1 cellular context compared by ENCODE assay signal in genomic region chr9:99266136-99267023, GRCh38.
TF ChIP-seq lines count a peak whose summit lies in the region.

No MANE protein-coding gene starts in this region.

TF ChIP-seq in K562, 482 proteins besides CTCF, POLR2A, EP300 and RAD21 (continued from another document and continues in another):
- TF ChIP-seq SMARCA4 (IDR thresholded peaks at IDR 0.05) (0 out of 2 replicates have a peak, but pooled peaks have one; percentile 14), DACH1 (IDR thresholded peaks at IDR 0.05; ENCODE audit: partially characterized antibody) (no peak), ZNF12 (CRISPR knock-in tag; IDR thresholded peaks at IDR 0.05) (no peak), HDAC2 (IDR thresholded peaks at IDR 0.05) (no peak), ATF1 (CRISPR knock-in tag; IDR thresholded peaks at IDR 0.05) (no peak), ATF1 (tag; IDR thresholded peaks at IDR 0.05) (peak; percentile 34; the same call in 1 of the 2 replicates), NFATC3 (IDR thresholded peaks at IDR 0.05) (no peak), MTA1 (IDR thresholded peaks at IDR 0.05; ENCODE audit: borderline replicate concordance) (no peak), SPI1 (IDR thresholded peaks at IDR 0.05; ENCODE audit: borderline replicate concordance, low read depth, low read length) (no peak), BRF1 (IDR thresholded peaks at IDR 0.05; ENCODE audit: borderline replicate concordance, extremely low read depth, insufficient read length) (no peak), ZNF23 (CRISPR knock-in tag; IDR thresholded peaks at IDR 0.05) (no peak), ZBTB49 (CRISPR knock-in tag; IDR thresholded peaks at IDR 0.05; ENCODE audit: borderline replicate concordance) (no peak), ZNF436 (CRISPR knock-in tag; IDR thresholded peaks at IDR 0.05) (no peak), FOXA1 (IDR thresholded peaks at IDR 0.05; ENCODE audit: borderline replicate concordance) (no peak), ZNF354B (CRISPR knock-in tag; IDR thresholded peaks at IDR 0.05) (no peak), ELF1 (tag; IDR thresholded peaks at IDR 0.05) (no peak), NRF1 (conservative IDR thresholded peaks at IDR 0.05 in 1 of 2, IDR thresholded peaks at IDR 0.05 in 1 of 2) (no peak), CTCFL (IDR thresholded peaks at IDR 0.05; ENCODE audit: borderline replicate concordance, insufficient read depth, low read depth, low read length, poor library complexity, severe bottlenecking) (no peak), NCOA1 (IDR thresholded peaks at IDR 0.05; ENCODE audit: low read depth) (no peak), NFE2L1 (tag; IDR thresholded peaks at IDR 0.05; ENCODE audit: borderline replicate concordance, low read depth) (no peak), PRMT5 (CRISPR knock-in tag; IDR thresholded peaks at IDR 0.05) (no peak), CBX3 (IDR thresholded peaks at IDR 0.05; ENCODE audit: borderline replicate concordance in 1 of 2, low read length in 2 of 2) (0 out of 3 replicates have a peak, but pooled peaks of 1 of the 2 experiments have one; percentile 32), HNRNPUL1 (IDR thresholded peaks at IDR 0.05; ENCODE audit: low read length) (no peak), ZBTB17 (CRISPR knock-in tag; IDR thresholded peaks at IDR 0.05) (no peak), ESRRA (IDR thresholded peaks at IDR 0.05; ENCODE audit: borderline replicate concordance, low read depth) (peak; percentile 92; the same call in 1 of the 2 replicates), RBM39 (optimal IDR thresholded peaks at IDR 0.05; ENCODE audit: low read depth, low read length) (no peak), ZNF57 (CRISPR knock-in tag; IDR thresholded peaks at IDR 0.05) (no peak), CBFA2T2 (conservative IDR thresholded peaks at IDR 0.05) (no peak), NFIX (CRISPR knock-in tag; IDR thresholded peaks at IDR 0.05; ENCODE audit: low read depth) (no peak), SRSF1 (IDR thresholded peaks at IDR 0.05; ENCODE audit: low read depth, low read length) (no peak), MEIS2 (IDR thresholded peaks at IDR 0.05; ENCODE audit: partially characterized antibody) (peak; percentile 6), PHB (CRISPR knock-in tag; IDR thresholded peaks at IDR 0.05) (no peak), MIER1 (IDR thresholded peaks at IDR 0.05; ENCODE audit: low read depth) (no peak), NFYB (IDR thresholded peaks at IDR 0.05; ENCODE audit: extremely low read depth, insufficient read length) (no peak), ETS2 (tag; IDR thresholded peaks at IDR 0.05; ENCODE audit: borderline replicate concordance, poor library complexity, severe bottlenecking) (no peak), ZNF586 (CRISPR knock-in tag; conservative IDR thresholded peaks at IDR 0.05) (no peak), LCOR (CRISPR knock-in tag; IDR thresholded peaks at IDR 0.05) (peak; percentile 61; the same call in 1 of the 2 replicates), KAT8 (IDR thresholded peaks at IDR 0.05; ENCODE audit: low read depth) (no peak), STAG1 (CRISPR knock-in tag; IDR thresholded peaks at IDR 0.05; ENCODE audit: borderline replicate concordance) (peak; percentile 86), KLF10 (CRISPR knock-in tag; IDR thresholded peaks at IDR 0.05) (no peak), ASH1L (IDR thresholded peaks at IDR 0.05; ENCODE audit: borderline replicate concordance, low read depth, partially characterized antibody) (no peak), FIP1L1 (IDR thresholded peaks at IDR 0.05; ENCODE audit: low read depth, low read length, poor library complexity, severe bottlenecking) (no peak), HNRNPLL (IDR thresholded peaks at IDR 0.05; ENCODE audit: low read depth, low read length, poor library complexity, severe bottlenecking) (no peak), TGIF2 (CRISPR knock-in tag; IDR thresholded peaks at IDR 0.05) (no peak), KLF13 (tag; IDR thresholded peaks at IDR 0.05; ENCODE audit: borderline replicate concordance, low read depth) (no peak), RBM25 (IDR thresholded peaks at IDR 0.05; ENCODE audit: low read depth, low read length, severe bottlenecking) (no peak), ZNF165 (CRISPR knock-in tag; IDR thresholded peaks at IDR 0.05; ENCODE audit: borderline replicate concordance) (no peak), PYGO2 (tag; IDR thresholded peaks at IDR 0.05) (no peak), TAF9B (IDR thresholded peaks at IDR 0.05; ENCODE audit: partially characterized antibody) (no peak), ZNF316 (IDR thresholded peaks at IDR 0.05) (no peak), TCF15 (CRISPR knock-in tag; IDR thresholded peaks at IDR 0.05) (no peak), RBBP5 (IDR thresholded peaks at IDR 0.05; ENCODE audit: borderline replicate concordance, insufficient read depth, low read length, poor library complexity, severe bottlenecking) (no peak), RCOR1 (IDR thresholded peaks at IDR 0.05; ENCODE audit: borderline replicate concordance in 1 of 2, low read depth in 2 of 2, low read length in 2 of 2) (peak; percentile 18 to 57; a peak in 1 of 4 replicates)
- TF ChIP-seq, protein P1, sequence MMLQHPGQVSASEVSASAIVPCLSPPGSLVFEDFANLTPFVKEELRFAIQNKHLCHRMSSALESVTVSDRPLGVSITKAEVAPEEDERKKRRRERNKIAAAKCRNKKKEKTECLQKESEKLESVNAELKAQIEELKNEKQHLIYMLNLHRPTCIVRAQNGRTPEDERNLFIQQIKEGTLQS (IDR thresholded peaks at IDR 0.05) = peak; percentile 54
- TF ChIP-seq, protein P1 (CRISPR knock-in tag; conservative IDR thresholded peaks at IDR 0.05) = no peak
- TF ChIP-seq, protein P2, sequence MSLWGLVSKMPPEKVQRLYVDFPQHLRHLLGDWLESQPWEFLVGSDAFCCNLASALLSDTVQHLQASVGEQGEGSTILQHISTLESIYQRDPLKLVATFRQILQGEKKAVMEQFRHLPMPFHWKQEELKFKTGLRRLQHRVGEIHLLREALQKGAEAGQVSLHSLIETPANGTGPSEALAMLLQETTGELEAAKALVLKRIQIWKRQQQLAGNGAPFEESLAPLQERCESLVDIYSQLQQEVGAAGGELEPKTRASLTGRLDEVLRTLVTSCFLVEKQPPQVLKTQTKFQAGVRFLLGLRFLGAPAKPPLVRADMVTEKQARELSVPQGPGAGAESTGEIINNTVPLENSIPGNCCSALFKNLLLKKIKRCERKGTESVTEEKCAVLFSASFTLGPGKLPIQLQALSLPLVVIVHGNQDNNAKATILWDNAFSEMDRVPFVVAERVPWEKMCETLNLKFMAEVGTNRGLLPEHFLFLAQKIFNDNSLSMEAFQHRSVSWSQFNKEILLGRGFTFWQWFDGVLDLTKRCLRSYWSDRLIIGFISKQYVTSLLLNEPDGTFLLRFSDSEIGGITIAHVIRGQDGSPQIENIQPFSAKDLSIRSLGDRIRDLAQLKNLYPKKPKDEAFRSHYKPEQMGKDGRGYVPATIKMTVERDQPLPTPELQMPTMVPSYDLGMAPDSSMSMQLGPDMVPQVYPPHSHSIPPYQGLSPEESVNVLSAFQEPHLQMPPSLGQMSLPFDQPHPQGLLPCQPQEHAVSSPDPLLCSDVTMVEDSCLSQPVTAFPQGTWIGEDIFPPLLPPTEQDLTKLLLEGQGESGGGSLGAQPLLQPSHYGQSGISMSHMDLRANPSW (CRISPR knock-in tag; IDR thresholded peaks at IDR 0.05) = no peak
- TF ChIP-seq, protein P3, sequence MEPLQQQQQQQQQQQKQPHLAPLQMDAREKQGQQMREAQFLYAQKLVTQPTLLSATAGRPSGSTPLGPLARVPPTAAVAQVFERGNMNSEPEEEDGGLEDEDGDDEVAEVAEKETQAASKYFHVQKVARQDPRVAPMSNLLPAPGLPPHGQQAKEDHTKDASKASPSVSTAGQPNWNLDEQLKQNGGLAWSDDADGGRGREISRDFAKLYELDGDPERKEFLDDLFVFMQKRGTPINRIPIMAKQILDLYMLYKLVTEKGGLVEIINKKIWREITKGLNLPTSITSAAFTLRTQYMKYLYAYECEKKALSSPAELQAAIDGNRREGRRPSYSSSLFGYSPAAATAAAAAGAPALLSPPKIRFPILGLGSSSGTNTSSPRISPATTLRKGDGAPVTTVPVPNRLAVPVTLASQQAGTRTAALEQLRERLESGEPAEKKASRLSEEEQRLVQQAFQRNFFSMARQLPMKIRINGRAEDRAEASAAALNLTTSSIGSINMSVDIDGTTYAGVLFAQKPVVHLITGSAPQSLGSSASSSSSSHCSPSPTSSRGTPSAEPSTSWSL (CRISPR knock-in tag; IDR thresholded peaks at IDR 0.05; ENCODE audit: borderline replicate concordance) = no peak
- TF ChIP-seq, protein P4, sequence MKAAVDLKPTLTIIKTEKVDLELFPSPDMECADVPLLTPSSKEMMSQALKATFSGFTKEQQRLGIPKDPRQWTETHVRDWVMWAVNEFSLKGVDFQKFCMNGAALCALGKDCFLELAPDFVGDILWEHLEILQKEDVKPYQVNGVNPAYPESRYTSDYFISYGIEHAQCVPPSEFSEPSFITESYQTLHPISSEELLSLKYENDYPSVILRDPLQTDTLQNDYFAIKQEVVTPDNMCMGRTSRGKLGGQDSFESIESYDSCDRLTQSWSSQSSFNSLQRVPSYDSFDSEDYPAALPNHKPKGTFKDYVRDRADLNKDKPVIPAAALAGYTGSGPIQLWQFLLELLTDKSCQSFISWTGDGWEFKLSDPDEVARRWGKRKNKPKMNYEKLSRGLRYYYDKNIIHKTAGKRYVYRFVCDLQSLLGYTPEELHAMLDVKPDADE (conservative IDR thresholded peaks at IDR 0.05; ENCODE audit: control insufficient read depth, low read depth, low read length) = no peak
- TF ChIP-seq, protein P5, sequence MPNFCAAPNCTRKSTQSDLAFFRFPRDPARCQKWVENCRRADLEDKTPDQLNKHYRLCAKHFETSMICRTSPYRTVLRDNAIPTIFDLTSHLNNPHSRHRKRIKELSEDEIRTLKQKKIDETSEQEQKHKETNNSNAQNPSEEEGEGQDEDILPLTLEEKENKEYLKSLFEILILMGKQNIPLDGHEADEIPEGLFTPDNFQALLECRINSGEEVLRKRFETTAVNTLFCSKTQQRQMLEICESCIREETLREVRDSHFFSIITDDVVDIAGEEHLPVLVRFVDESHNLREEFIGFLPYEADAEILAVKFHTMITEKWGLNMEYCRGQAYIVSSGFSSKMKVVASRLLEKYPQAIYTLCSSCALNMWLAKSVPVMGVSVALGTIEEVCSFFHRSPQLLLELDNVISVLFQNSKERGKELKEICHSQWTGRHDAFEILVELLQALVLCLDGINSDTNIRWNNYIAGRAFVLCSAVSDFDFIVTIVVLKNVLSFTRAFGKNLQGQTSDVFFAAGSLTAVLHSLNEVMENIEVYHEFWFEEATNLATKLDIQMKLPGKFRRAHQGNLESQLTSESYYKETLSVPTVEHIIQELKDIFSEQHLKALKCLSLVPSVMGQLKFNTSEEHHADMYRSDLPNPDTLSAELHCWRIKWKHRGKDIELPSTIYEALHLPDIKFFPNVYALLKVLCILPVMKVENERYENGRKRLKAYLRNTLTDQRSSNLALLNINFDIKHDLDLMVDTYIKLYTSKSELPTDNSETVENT (CRISPR knock-in tag; IDR thresholded peaks at IDR 0.05) = no peak
- TF ChIP-seq, protein P6, sequence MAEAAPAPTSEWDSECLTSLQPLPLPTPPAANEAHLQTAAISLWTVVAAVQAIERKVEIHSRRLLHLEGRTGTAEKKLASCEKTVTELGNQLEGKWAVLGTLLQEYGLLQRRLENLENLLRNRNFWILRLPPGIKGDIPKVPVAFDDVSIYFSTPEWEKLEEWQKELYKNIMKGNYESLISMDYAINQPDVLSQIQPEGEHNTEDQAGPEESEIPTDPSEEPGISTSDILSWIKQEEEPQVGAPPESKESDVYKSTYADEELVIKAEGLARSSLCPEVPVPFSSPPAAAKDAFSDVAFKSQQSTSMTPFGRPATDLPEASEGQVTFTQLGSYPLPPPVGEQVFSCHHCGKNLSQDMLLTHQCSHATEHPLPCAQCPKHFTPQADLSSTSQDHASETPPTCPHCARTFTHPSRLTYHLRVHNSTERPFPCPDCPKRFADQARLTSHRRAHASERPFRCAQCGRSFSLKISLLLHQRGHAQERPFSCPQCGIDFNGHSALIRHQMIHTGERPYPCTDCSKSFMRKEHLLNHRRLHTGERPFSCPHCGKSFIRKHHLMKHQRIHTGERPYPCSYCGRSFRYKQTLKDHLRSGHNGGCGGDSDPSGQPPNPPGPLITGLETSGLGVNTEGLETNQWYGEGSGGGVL (CRISPR knock-in tag; IDR thresholded peaks at IDR 0.05) = no peak
